In genomic region chr19:47749326-47749725, GRCh38 we compare ENCODE assay signal across 2 cellular contexts.
A peak's percentile ranks its signal among the peaks of the same experiment; 100 is the strongest.
TF ChIP-seq lines count a peak whose summit lies in the region.

No MANE protein-coding gene starts in this region.

TF ChIP-seq in HepG2, 621 proteins besides CTCF, POLR2A, EP300 and RAD21:
- no peak for TF ChIP-seq RFXAP (CRISPR knock-in tag; IDR thresholded peaks at IDR 0.05; ENCODE audit: borderline replicate concordance)
- TF ChIP-seq ZNF7 (CRISPR knock-in tag; IDR thresholded peaks at IDR 0.05), result no peak
- 0 out of 2 replicates have a peak, but pooled peaks have one; percentile 21 for TF ChIP-seq RBFOX2 (IDR thresholded peaks at IDR 0.05; ENCODE audit: low read depth, low read length)

TF ChIP-seq in H1, 55 proteins besides CTCF, POLR2A, EP300 and RAD21:
- TF ChIP-seq HDAC6 (IDR thresholded peaks at IDR 0.05; ENCODE audit: low read depth, low read length), result no peak
- TF ChIP-seq POLR2AphosphoS5 (IDR thresholded peaks at IDR 0.05; ENCODE audit: low read depth, low read length), result 0 out of 2 replicates have a peak, but pooled peaks have one; percentile 15
TF ChIP-seq in H1: peak in this region for 1.
